ENCODE assay signal across 1 cellular context in genomic region chr22:39512026-39512425, GRCh38.
TF ChIP-seq lines count a peak whose summit lies in the region.

No MANE protein-coding gene starts in this region.

TF ChIP-seq in K562, 482 proteins besides CTCF, POLR2A, EP300 and RAD21:
- TF ChIP-seq, protein P1, sequence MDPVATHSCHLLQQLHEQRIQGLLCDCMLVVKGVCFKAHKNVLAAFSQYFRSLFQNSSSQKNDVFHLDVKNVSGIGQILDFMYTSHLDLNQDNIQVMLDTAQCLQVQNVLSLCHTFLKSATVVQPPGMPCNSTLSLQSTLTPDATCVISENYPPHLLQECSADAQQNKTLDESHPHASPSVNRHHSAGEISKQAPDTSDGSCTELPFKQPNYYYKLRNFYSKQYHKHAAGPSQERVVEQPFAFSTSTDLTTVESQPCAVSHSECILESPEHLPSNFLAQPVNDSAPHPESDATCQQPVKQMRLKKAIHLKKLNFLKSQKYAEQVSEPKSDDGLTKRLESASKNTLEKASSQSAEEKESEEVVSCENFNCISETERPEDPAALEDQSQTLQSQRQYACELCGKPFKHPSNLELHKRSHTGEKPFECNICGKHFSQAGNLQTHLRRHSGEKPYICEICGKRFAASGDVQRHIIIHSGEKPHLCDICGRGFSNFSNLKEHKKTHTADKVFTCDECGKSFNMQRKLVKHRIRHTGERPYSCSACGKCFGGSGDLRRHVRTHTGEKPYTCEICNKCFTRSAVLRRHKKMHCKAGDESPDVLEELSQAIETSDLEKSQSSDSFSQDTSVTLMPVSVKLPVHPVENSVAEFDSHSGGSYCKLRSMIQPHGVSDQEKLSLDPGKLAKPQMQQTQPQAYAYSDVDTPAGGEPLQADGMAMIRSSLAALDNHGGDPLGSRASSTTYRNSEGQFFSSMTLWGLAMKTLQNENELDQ (CRISPR knock-in tag; IDR thresholded peaks at IDR 0.05; ENCODE audit: borderline replicate concordance) = no peak
- TF ChIP-seq, protein P2, sequence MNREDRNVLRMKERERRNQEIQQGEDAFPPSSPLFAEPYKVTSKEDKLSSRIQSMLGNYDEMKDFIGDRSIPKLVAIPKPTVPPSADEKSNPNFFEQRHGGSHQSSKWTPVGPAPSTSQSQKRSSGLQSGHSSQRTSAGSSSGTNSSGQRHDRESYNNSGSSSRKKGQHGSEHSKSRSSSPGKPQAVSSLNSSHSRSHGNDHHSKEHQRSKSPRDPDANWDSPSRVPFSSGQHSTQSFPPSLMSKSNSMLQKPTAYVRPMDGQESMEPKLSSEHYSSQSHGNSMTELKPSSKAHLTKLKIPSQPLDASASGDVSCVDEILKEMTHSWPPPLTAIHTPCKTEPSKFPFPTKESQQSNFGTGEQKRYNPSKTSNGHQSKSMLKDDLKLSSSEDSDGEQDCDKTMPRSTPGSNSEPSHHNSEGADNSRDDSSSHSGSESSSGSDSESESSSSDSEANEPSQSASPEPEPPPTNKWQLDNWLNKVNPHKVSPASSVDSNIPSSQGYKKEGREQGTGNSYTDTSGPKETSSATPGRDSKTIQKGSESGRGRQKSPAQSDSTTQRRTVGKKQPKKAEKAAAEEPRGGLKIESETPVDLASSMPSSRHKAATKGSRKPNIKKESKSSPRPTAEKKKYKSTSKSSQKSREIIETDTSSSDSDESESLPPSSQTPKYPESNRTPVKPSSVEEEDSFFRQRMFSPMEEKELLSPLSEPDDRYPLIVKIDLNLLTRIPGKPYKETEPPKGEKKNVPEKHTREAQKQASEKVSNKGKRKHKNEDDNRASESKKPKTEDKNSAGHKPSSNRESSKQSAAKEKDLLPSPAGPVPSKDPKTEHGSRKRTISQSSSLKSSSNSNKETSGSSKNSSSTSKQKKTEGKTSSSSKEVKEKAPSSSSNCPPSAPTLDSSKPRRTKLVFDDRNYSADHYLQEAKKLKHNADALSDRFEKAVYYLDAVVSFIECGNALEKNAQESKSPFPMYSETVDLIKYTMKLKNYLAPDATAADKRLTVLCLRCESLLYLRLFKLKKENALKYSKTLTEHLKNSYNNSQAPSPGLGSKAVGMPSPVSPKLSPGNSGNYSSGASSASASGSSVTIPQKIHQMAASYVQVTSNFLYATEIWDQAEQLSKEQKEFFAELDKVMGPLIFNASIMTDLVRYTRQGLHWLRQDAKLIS (CRISPR knock-in tag; IDR thresholded peaks at IDR 0.05) = no peak
- no peak for TF ChIP-seq GABPA (tag; conservative IDR thresholded peaks at IDR 0.05; ENCODE audit: low read depth)
- TF ChIP-seq RBFOX2 (IDR thresholded peaks at IDR 0.05; ENCODE audit: low read depth, low read length) = 0 out of 2 replicates have a peak, but pooled peaks have one; percentile 28
- TF ChIP-seq THRAP3 (IDR thresholded peaks at IDR 0.05; ENCODE audit: borderline replicate concordance) = no peak
- TF ChIP-seq SAFB2 (IDR thresholded peaks at IDR 0.05; ENCODE audit: borderline replicate concordance, low read depth, low read length, severe bottlenecking) = no peak
TF ChIP-seq in K562: peak in this region for 1.
